Comparison of ENCODE assay signal across 30 cellular contexts in genomic region chr15:28131946-28132345, GRCh38. TPM values are rescaled to one million over a fixed set of nuclear protein-coding genes. Genes with fewer than 3 reads are reported as not detected.
"Had no signal": no experiment of that assay in that cellular context is flagged by ENCODE, and none has a peak within 500 bp of the region (broad histone marks: within the 10 kb centered on the region; RNA-seq: fewer than 3 reads in every experiment).

No MANE protein-coding gene starts in this region.

- ATAC-seq: activated CD8-positive, alpha-beta T cell treated with anti-CD3 and anti-CD28 coated beads for 36 hours; activated T-cell treated with anti-CD3 and anti-CD28 coated beads, Interleukin-2, amount 50 U/mL, for 4 hours; activated T-helper 17 cell treated with anti-CD3 and anti-CD28 coated beads, Interleukin-2, amount 50 U/mL, for 72 hours; Panc1 had no signal

- H3K9me3 Mint-ChIP-seq: activated CD4-positive, alpha-beta T cell treated with anti-CD3 and anti-CD28 coated beads, Interleukin-2, amount 10 ng/mL, durations not matched to agents 24 days and 14 days; activated CD8-positive, alpha-beta T cell treated with anti-CD3 and anti-CD28 coated beads for 36 hours; activated naive CD8-positive, alpha-beta T cell treated with anti-CD3 and anti-CD28 coated beads for 36 hours; activated T-cell treated with anti-CD3 and anti-CD28 coated beads, Interleukin-2, amount 50 U/mL, for 4 hours; activated T-helper 17 cell treated with anti-CD3 and anti-CD28 coated beads, Interleukin-2, amount 50 U/mL, for 72 hours had no signal

- H3K27me3 Mint-ChIP-seq: activated CD4-positive, alpha-beta T cell treated with anti-CD3 and anti-CD28 coated beads, Interleukin-2, amount 10 ng/mL, durations not matched to agents 24 days and 14 days; activated CD8-positive, alpha-beta T cell treated with anti-CD3 and anti-CD28 coated beads for 36 hours; activated naive CD8-positive, alpha-beta T cell treated with anti-CD3 and anti-CD28 coated beads for 36 hours; activated T-helper 17 cell treated with anti-CD3 and anti-CD28 coated beads, Interleukin-2, amount 50 U/mL, for 72 hours had no signal

- H3K27me3 ChIP-seq: cardiac muscle cell, SJSA1 had no signal

- H3K27ac ChIP-seq: cardiac muscle cell, KMS-11, SJSA1 had no signal

- H3K9me3 ChIP-seq: SJSA1 had no signal

- DNase-seq: activated CD4-positive, alpha-beta T cell treated with anti-CD3 and anti-CD28 coated beads, Interleukin-2, amount 10 ng/mL, durations not matched to agents 24 days and 14 days; activated CD4-positive, alpha-beta T cell treated with anti-CD3 and anti-CD28 coated beads, Interleukin-2, amount 50 U/mL, for 4 hours; activated CD8-positive, alpha-beta memory T cell treated with anti-CD3 and anti-CD28 coated beads, Interleukin-2, amount 50 U/mL, for 4 hours; activated CD8-positive, alpha-beta T cell treated with anti-CD3 and anti-CD28 coated beads for 36 hours; activated effector memory CD4-positive, alpha-beta T cell treated with anti-CD3 and anti-CD28 coated beads, Interleukin-2, amount 50 U/mL, for 16 hours; activated naive CD4-positive, alpha-beta T cell; activated naive CD4-positive, alpha-beta T cell treated with anti-CD3 and anti-CD28 coated beads, Interleukin-2, amount 50 U/mL, for 16 hours; activated naive CD8-positive, alpha-beta T cell treated with anti-CD3 and anti-CD28 coated beads for 36 hours; activated T-cell treated with anti-CD3 and anti-CD28 coated beads for 4 hours; activated T-cell treated with anti-CD3 and anti-CD28 coated beads, Interleukin-2, amount 50 U/mL, for 4 hours; amniotic stem cell; MM.1S; MV-4-11; NCI-H1092; NCI-H146; NCI-H187; NCI-H2029 treated with DMSO at 0.1 percent for 48 hours; NCI-H2171 treated with DMSO at 0.1 percent for 48 hours; NCI-H345; NCI-H524 treated with DMSO at 0.1 percent for 48 hours; SHP77 treated with DMSO at 0.1 percent for 48 hours; SW 1271 had no signal

- H3K4me3 Mint-ChIP-seq: activated CD4-positive, alpha-beta T cell treated with anti-CD3 and anti-CD28 coated beads, Interleukin-2, amount 10 ng/mL, durations not matched to agents 24 days and 14 days; activated CD8-positive, alpha-beta T cell treated with anti-CD3 and anti-CD28 coated beads for 36 hours; activated naive CD8-positive, alpha-beta T cell treated with anti-CD3 and anti-CD28 coated beads for 36 hours; activated T-cell treated with anti-CD3 and anti-CD28 coated beads, Interleukin-2, amount 50 U/mL, for 4 hours; activated T-helper 17 cell treated with anti-CD3 and anti-CD28 coated beads, Interleukin-2, amount 50 U/mL, for 72 hours had no signal

- H3K27ac Mint-ChIP-seq: activated CD4-positive, alpha-beta T cell treated with anti-CD3 and anti-CD28 coated beads, Interleukin-2, amount 10 ng/mL, durations not matched to agents 24 days and 14 days; activated CD8-positive, alpha-beta T cell treated with anti-CD3 and anti-CD28 coated beads for 36 hours; activated naive CD8-positive, alpha-beta T cell treated with anti-CD3 and anti-CD28 coated beads for 36 hours; activated T-helper 17 cell treated with anti-CD3 and anti-CD28 coated beads, Interleukin-2, amount 50 U/mL, for 72 hours had no signal

- H3K4me3 ChIP-seq: cardiac muscle cell, SJSA1 had no signal

RNA-seq across cellular contexts. Expression of gene OCA2, which starts 32.8 kb away (rescaled TPM):
- total RNA-seq: activated CD4-positive, alpha-beta T cell treated with anti-CD3 and anti-CD28 coated beads, Interleukin-2, amount 10 ng/mL, durations not matched to agents 24 days and 14 days; activated CD8-positive, alpha-beta T cell treated with anti-CD3 and anti-CD28 coated beads for 36 hours; activated naive CD8-positive, alpha-beta T cell treated with anti-CD3 and anti-CD28 coated beads for 36 hours; activated T-cell treated with anti-CD3 and anti-CD28 coated beads, Interleukin-2, amount 50 U/mL, for 4 hours; activated T-helper 17 cell treated with anti-CD3 and anti-CD28 coated beads, Interleukin-2, amount 50 U/mL, for 72 hours; RPMI7951; T-helper 1 cell treated with Interleukin-12 subunit alpha and Interleukin-12 subunit beta and Interleukin-4 antibody, amounts not matched to agents 30 ng/mL and 1 ng/mL, for 36 hours; T-helper 2 cell treated with Interferon-gamma antibody and Interleukin-4, amounts not matched to agents 100 ng/mL and 5 ng/mL, for 36 hours had no signal
